In genomic region chr5:2310946-2311345, GRCh38 we compare ENCODE assay signal across 25 cellular contexts.
A peak's percentile ranks its signal among the peaks of the same experiment; 100 is the strongest.
DNase-seq lines count a peak whose midpoint lies in the region; ATAC-seq, FAIRE-seq and TF ChIP-seq lines count a peak whose summit lies in the region.
"Had no signal": no experiment of that assay in that cellular context is flagged by ENCODE, and none has a peak within 500 bp of the region (broad histone marks: within the 10 kb centered on the region; RNA-seq: fewer than 3 reads in every experiment).

No MANE protein-coding gene starts in this region.

- no peak for TF ChIP-seq POLR2A in upper lobe of left lung (IDR thresholded peaks at IDR 0.05)

- no peak for TF ChIP-seq CTCF in nephron progenitor cell (IDR thresholded peaks at IDR 0.05)
- TF ChIP-seq CTCF in left ventricle myocardium inferior (IDR thresholded peaks at IDR 0.05; ENCODE audit: borderline replicate concordance), result no peak
- TF ChIP-seq CTCF in upper lobe of left lung (IDR thresholded peaks at IDR 0.05), result no peak

- H3K4me1 ChIP-seq in left ventricle myocardium inferior (no peaks in the 10 kb centered on the region), upper lobe of left lung (no peaks in the 10 kb centered on the region), HAP-1 (no peaks in the 10 kb centered on the region)
- H3K4me1 ChIP-seq: A549; BE2C; BLaER1 treated with 17β-estradiol and CSF1 and Interleukin-3, amounts not matched to agents 10 nM and 100 nM had no signal

- H3K36me3 ChIP-seq in left ventricle myocardium inferior (no peaks in the 10 kb centered on the region), upper lobe of left lung (no peaks in the 10 kb centered on the region), HAP-1 (replicated peaks) (no peaks in the 10 kb centered on the region)
- H3K36me3 ChIP-seq: BE2C had no signal

- peak; percentile 38 for FAIRE-seq in HTR-8/SVneo (lab: Jason Lieb, UNC)
- FAIRE-seq: A549, D721Med, GM12878, H54 had no signal

- peaks cover 37% of the 10 kb centered on the region for H3K4me1 Mint-ChIP-seq in nephron progenitor cell
- H3K4me1 Mint-ChIP-seq: CD14-positive monocyte; CD8-positive, alpha-beta memory T cell had no signal

- H3K27me3 ChIP-seq in left ventricle myocardium inferior (ENCODE audit: low read depth), result no peaks in the 10 kb centered on the region
- H3K27me3 ChIP-seq in upper lobe of left lung, result no peaks in the 10 kb centered on the region
- no peaks in the 10 kb centered on the region for H3K27me3 ChIP-seq in HAP-1 (ENCODE audit: low read depth)
- H3K27me3 ChIP-seq: BE2C; BLaER1 treated with 17β-estradiol and CSF1 and Interleukin-3, amounts not matched to agents 10 nM and 100 nM had no signal

- no peak overlapping the region for H3K4me3 ChIP-seq in left ventricle myocardium inferior
- no peak overlapping the region for H3K4me3 ChIP-seq in upper lobe of left lung
- no peak overlapping the region for H3K4me3 ChIP-seq in HAP-1
- H3K4me3 ChIP-seq: A549; BLaER1 treated with 17β-estradiol and CSF1 and Interleukin-3, amounts not matched to agents 10 nM and 100 nM; GM12878 had no signal

- in situ Hi-C loops in HAP-1 (cut with MboI; ENCODE audit: low sequenced_read_pairs), result no loop called here

- H3K27me3 Mint-ChIP-seq in nephron progenitor cell (ENCODE audit: low read depth, poor library complexity), result peaks cover 2% of the 10 kb centered on the region
- H3K27me3 Mint-ChIP-seq: CD4-positive, alpha-beta T cell had no signal

- no peak for DNase-seq in HTR-8/SVneo (ENCODE audit: insufficient read length, low spot score)
- no peak for DNase-seq in nephron progenitor cell
- peak; percentile 38 for DNase-seq in posterior vena cava (ENCODE audit: low spot score)
- no peak for DNase-seq in left ventricle myocardium inferior
- DNase-seq in upper lobe of left lung, result no peak
- DNase-seq in HAP-1 (ENCODE audit: low spot score in 2 of 2), result no peak
- DNase-seq in cerebellar cortex (ENCODE audit: low spot score), result no peak
- DNase-seq: 8988T; ACHN; AML-193; BE2C; CD4-positive, alpha-beta T cell; CD8-positive, alpha-beta memory T cell; DMS 273 treated with DMSO at 0.1 percent for 48 hours; DMS79; EL; GDM1; GOT3 had no signal

- no peak overlapping the region for H3K4me3 Mint-ChIP-seq in nephron progenitor cell
- H3K4me3 Mint-ChIP-seq: CD14-positive monocyte; CD4-positive, alpha-beta T cell; CD8-positive, alpha-beta memory T cell had no signal

- no peak for TF ChIP-seq EP300 in upper lobe of left lung (IDR thresholded peaks at IDR 0.05)

- peaks cover 20% of the 10 kb centered on the region for H3K9me3 ChIP-seq in left ventricle myocardium inferior (replicated peaks)
- H3K9me3 ChIP-seq in upper lobe of left lung, result peaks cover 0 to 6% (median 2%) of the 10 kb centered on the region in 4 donors
- H3K9me3 ChIP-seq in HAP-1, result no peaks in the 10 kb centered on the region
- H3K9me3 ChIP-seq: A549, BE2C had no signal

- WGBS in upper lobe of left lung, 2 donors, result 83 to 91% methylated on average over 10 of the region's 10 CpGs

- H3K27ac Mint-ChIP-seq in nephron progenitor cell, result peak overlapping the region; percentile 1
- H3K27ac Mint-ChIP-seq: CD4-positive, alpha-beta T cell had no signal

- intact Hi-C loops in posterior vena cava (cut with DNase I), result no loop called here
- intact Hi-C loops in left ventricle myocardium inferior (cut with micrococcal nuclease), result no loop called here

- no peak overlapping the region for H3K27ac ChIP-seq in left ventricle myocardium inferior (replicated peaks)
- H3K27ac ChIP-seq in upper lobe of left lung, result no peak overlapping the region
- H3K27ac ChIP-seq: A549; BLaER1 treated with 17β-estradiol and CSF1 and Interleukin-3, amounts not matched to agents 10 nM and 100 nM had no signal

- no peaks in the 10 kb centered on the region for H3K36me3 Mint-ChIP-seq in nephron progenitor cell (ENCODE audit: low read depth)
- H3K36me3 Mint-ChIP-seq: CD14-positive monocyte; CD8-positive, alpha-beta memory T cell had no signal

- no peak for ATAC-seq in upper lobe of left lung (ENCODE audit: low FRiP score in 2 of 2)
- ATAC-seq: A549, GM12878, HCT116 had no signal

- peaks cover 20% of the 10 kb centered on the region for H3K9me3 Mint-ChIP-seq in nephron progenitor cell
